20 cellular contexts compared by ENCODE assay signal in the genomic region with DNA sequence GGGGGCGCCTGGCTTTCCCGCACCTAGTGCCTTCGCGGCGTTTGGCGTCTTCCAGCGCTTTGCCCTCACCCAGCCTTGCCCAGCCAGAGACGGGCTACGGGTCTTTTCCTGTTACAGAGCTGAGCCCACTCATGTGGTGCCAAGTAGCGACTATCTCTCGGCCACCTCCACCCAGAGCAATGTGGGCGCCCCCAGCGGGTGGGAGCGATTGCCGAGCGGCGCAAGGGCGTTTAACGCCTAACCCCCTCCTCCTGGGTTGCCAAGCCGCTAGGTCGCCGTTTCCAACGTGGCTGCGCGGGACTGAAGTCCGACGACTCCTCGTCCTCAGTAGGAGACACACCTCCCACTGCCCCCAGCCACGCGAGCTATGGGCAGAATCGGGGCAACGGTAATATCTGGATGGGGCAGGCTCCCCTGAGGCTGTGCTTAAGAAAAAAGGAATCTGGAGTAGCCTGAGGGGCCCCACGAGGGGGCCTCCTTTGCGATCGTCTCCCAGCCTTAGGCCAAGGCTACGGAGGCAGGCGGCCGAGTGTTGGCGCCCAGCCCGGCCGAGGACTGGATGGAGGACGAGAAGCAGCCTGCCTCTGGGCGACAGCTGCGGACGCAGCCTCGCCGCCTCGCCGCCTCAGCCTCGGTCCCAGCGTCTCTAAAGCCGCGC. TPM values are rescaled to one million over a fixed set of nuclear protein-coding genes. Genes with fewer than 3 reads are reported as not detected.
DNase-seq lines count a peak whose midpoint lies in the region; ATAC-seq and TF ChIP-seq lines count a peak whose summit lies in the region.
"Had no signal": no experiment of that assay in that cellular context is flagged by ENCODE, and none has a peak within 500 bp of the region (broad histone marks: within the 10 kb centered on the region; RNA-seq: fewer than 3 reads in every experiment).

No MANE protein-coding gene starts in this region.

- peak overlapping the region; percentile 30 for H3K4me3 ChIP-seq in right cardiac atrium (ENCODE audit: low read length)
- peak overlapping the region in 3 of 4 donors; percentile 7 to 35 (median 22) for H3K4me3 ChIP-seq in sigmoid colon
- H3K4me3 ChIP-seq in tibial nerve: peak overlapping the region in 1 of 4 donors; percentile 26
- peak overlapping the region in 1 of 2 donors; percentile 6 for H3K4me3 ChIP-seq in foreskin fibroblast (ENCODE audit: low read depth in 1 of 2, low read length in 2 of 2)
- H3K4me3 ChIP-seq: BLaER1, lung had no signal

- no peak overlapping the region for H3K27ac ChIP-seq in right cardiac atrium (ENCODE audit: low read length)
- no peak overlapping the region for H3K27ac ChIP-seq in sigmoid colon
- no peak overlapping the region for H3K27ac ChIP-seq in tibial nerve
- H3K27ac ChIP-seq: BLaER1, parathyroid adenoma had no signal

- TF ChIP-seq CTCF in sigmoid colon (IDR thresholded peaks at IDR 0.05) (no peak), tibial nerve (IDR thresholded peaks at IDR 0.05) (no peak), foreskin fibroblast (IDR thresholded peaks at IDR 0.05; ENCODE audit: low read depth, low read length) (no peak)

- H3K4me1 Mint-ChIP-seq in T-helper 17 cell: peaks cover 19% of the 10 kb centered on the region

- H3K36me3 Mint-ChIP-seq in T-helper 17 cell (ENCODE audit: low read depth): peaks cover 6% of the 10 kb centered on the region

- H3K9me3 ChIP-seq in T-helper 17 cell (ENCODE audit: control insufficient read depth, low read length, poor library complexity, severe bottlenecking): no peaks in the 10 kb centered on the region
- no peaks in the 10 kb centered on the region for H3K9me3 ChIP-seq in right cardiac atrium (ENCODE audit: control insufficient read depth, low read length)
- H3K9me3 ChIP-seq in sigmoid colon: no peaks in the 10 kb centered on the region
- no peaks in the 10 kb centered on the region for H3K9me3 ChIP-seq in tibial nerve

- no peaks in the 10 kb centered on the region for H3K36me3 ChIP-seq in sigmoid colon
- H3K36me3 ChIP-seq in tibial nerve: no peaks in the 10 kb centered on the region
- H3K36me3 ChIP-seq: BLaER1 had no signal

- H3K27ac Mint-ChIP-seq in T-helper 17 cell: no peak overlapping the region

- no peaks in the 10 kb centered on the region for H3K27me3 ChIP-seq in right cardiac atrium (ENCODE audit: control insufficient read depth, insufficient read depth)
- H3K27me3 ChIP-seq in sigmoid colon: peaks cover 74 to 100% (median 100%) of the 10 kb centered on the region in 3 donors
- peaks cover 0 to 100% of the 10 kb centered on the region in 2 donors for H3K27me3 ChIP-seq in tibial nerve

- DNase-seq in DMS53 treated with DMSO at 0.1 percent for 48 hours (lab: John Stamatoyannopoulos, UW; ENCODE audit: unreplicated experiment) (peak; percentile 31), T-helper 17 cell (no peak), right cardiac atrium (peak; percentile 60 to 83 (median 80)), sigmoid colon (no peak), tibial nerve (ENCODE audit: low spot score in 2 of 2) (no peak), ureter (ENCODE audit: low spot score) (no peak), NOMO-1 treated with dmso at 0.1 percent for 144 hours (lab: John Stamatoyannopoulos, UW; ENCODE audit: unreplicated experiment) (no peak), foreskin fibroblast (no peak)
- DNase-seq: activated CD4-positive, alpha-beta memory T cell treated with anti-CD3 and anti-CD28 coated beads, Interleukin-2, amount 10 ng/mL, durations not matched to agents 7 days and 5 days; activated naive CD4-positive, alpha-beta T cell; foreskin melanocyte; GDM1; NCI-H1092 treated with DMSO at 0.1 percent for 48 hours; NCI-H345; PC-3 had no signal

- TF ChIP-seq EP300 in sigmoid colon (IDR thresholded peaks at IDR 0.05) (no peak), tibial nerve (IDR thresholded peaks at IDR 0.05) (no peak)

- ATAC-seq in T-helper 17 cell: no peak
- peak; percentile 59 to 60 for ATAC-seq in right cardiac atrium
- ATAC-seq: PC-3 had no signal

- TF ChIP-seq POLR2A in sigmoid colon (IDR thresholded peaks at IDR 0.05) (no peak), tibial nerve (IDR thresholded peaks at IDR 0.05) (no peak)

- H3K4me3 Mint-ChIP-seq in T-helper 17 cell: peak overlapping the region; percentile 12
- H3K4me3 Mint-ChIP-seq: activated CD4-positive, alpha-beta memory T cell treated with anti-CD3 and anti-CD28 coated beads, Interleukin-2, amount 10 ng/mL, durations not matched to agents 7 days and 5 days had no signal

- WGBS in right cardiac atrium: 5% methylated on average over 53 of the region's 53 CpGs
- 4 to 8% methylated on average over 53 of the region's 53 CpGs for WGBS in sigmoid colon, 2 donors
- WGBS in tibial nerve, 2 donors: 2 to 12% methylated on average over 48 to 53 of the region's 53 CpGs

- peaks cover 3% of the 10 kb centered on the region for H3K4me1 ChIP-seq in right cardiac atrium (ENCODE audit: control insufficient read depth, insufficient read depth, low read length)
- peaks cover 0 to 67% (median 62%) of the 10 kb centered on the region in 4 donors for H3K4me1 ChIP-seq in sigmoid colon
- H3K4me1 ChIP-seq in tibial nerve: peaks cover 0 to 74% (median 36%) of the 10 kb centered on the region in 4 donors
- H3K4me1 ChIP-seq: BLaER1 had no signal

- intact Hi-C loops in right cardiac atrium (cut with DNase I) (no loop called here), sigmoid colon (cut with DNase I) (no loop called here)

- peaks cover 73% of the 10 kb centered on the region for H3K27me3 Mint-ChIP-seq in T-helper 17 cell

RNA-seq across cellular contexts. Expression of gene TLX3, which starts 5.8 kb away (rescaled TPM):
- not detected for total RNA-seq in T-helper 17 cell
- total RNA-seq in right cardiac atrium: not detected
- polyA plus RNA-seq in right cardiac atrium: not detected
- not detected for total RNA-seq in sigmoid colon
- polyA plus RNA-seq in sigmoid colon: not detected
- total RNA-seq in tibial nerve: not detected
- not detected for total RNA-seq in ureter
- total RNA-seq: activated CD4-positive, alpha-beta memory T cell treated with anti-CD3 and anti-CD28 coated beads, Interleukin-2, amount 10 ng/mL, durations not matched to agents 7 days and 5 days; dorsolateral prefrontal cortex; lung; PC-3; T-helper 2 cell treated with Interferon-gamma antibody and Interleukin-4, amounts not matched to agents 100 ng/mL and 5 ng/mL, for 36 hours had no signal
- polyA plus RNA-seq: lung had no signal

Comparison
In these comparisons a context has a peak if more than half of its experiments do, and no peak if none do; other contexts are left out.
1. DNase-seq: peak in DMS53 treated with DMSO at 0.1 percent for 48 hours (single experiment) and right cardiac atrium (3 of 3); none in T-helper 17 cell (0 of 3), sigmoid colon (single experiment), tibial nerve (0 of 2), ureter (single experiment), NOMO-1 treated with dmso at 0.1 percent for 144 hours (single experiment) and foreskin fibroblast (0 of 2).